ENCODE assay signal across 25 cellular contexts in genomic region chr2:192585418-192585817, GRCh38.
DNase-seq lines count a peak whose midpoint lies in the region; ATAC-seq, FAIRE-seq and TF ChIP-seq lines count a peak whose summit lies in the region.
"Had no signal": no experiment of that assay in that cellular context is flagged by ENCODE, and none has a peak within 500 bp of the region (broad histone marks: within the 10 kb centered on the region; RNA-seq: fewer than 3 reads in every experiment).

No MANE protein-coding gene starts in this region.

- no peak overlapping the region for H2AFZ ChIP-seq in osteoblast (ENCODE audit: low read length)

- no peaks in the 10 kb centered on the region for H3K36me3 ChIP-seq in left lung
- no peaks in the 10 kb centered on the region for H3K36me3 ChIP-seq in osteoblast (ENCODE audit: insufficient read depth, low read length)
- H3K36me3 ChIP-seq: right lobe of liver, thoracic aorta had no signal

- no peak overlapping the region for H3K4me2 ChIP-seq in osteoblast (ENCODE audit: insufficient read depth, low read length)

- H3K4me3 ChIP-seq in left lung (no peak overlapping the region), osteoblast (ENCODE audit: insufficient read depth, low read length) (no peak overlapping the region)
- H3K4me3 ChIP-seq: right lobe of liver, thoracic aorta had no signal

- TF ChIP-seq CTCF in left lung (IDR thresholded peaks at IDR 0.05), result no peak
- no peak for TF ChIP-seq CTCF in osteoblast (IDR thresholded peaks at IDR 0.05; ENCODE audit: extremely low read depth, low read depth, low read length)

- H3K79me2 ChIP-seq in osteoblast (ENCODE audit: insufficient read depth, low read length), result no peaks in the 10 kb centered on the region

- no peak for TF ChIP-seq POLR2A in H54 (IDR thresholded peaks at IDR 0.05; ENCODE audit: low read depth, low read length)

- no peaks in the 10 kb centered on the region for H3K27me3 ChIP-seq in left lung
- no peaks in the 10 kb centered on the region for H3K27me3 ChIP-seq in osteoblast (ENCODE audit: insufficient read depth, low read length)
- H3K27me3 ChIP-seq: right lobe of liver had no signal

- intact Hi-C loops in left lung (cut with DNase I), result no loop called here

- no peak for DNase-seq in H54 (ENCODE audit: insufficient read length, low spot score)
- peak; percentile 17 for DNase-seq in M059J (ENCODE audit: low read depth)
- no peak for DNase-seq in left lung
- no peak for DNase-seq in HEK293T (ENCODE audit: extremely low spot score)
- no peak for DNase-seq in osteoblast (ENCODE audit: insufficient read length, low spot score, missing footprints)
- no peak for DNase-seq in NCI-H526 (lab: John Stamatoyannopoulos, UW)
- DNase-seq: activated CD8-positive, alpha-beta T cell treated with anti-CD3 and anti-CD28 coated beads, Interleukin-2, amount 10 ng/mL, durations not matched to agents 7 days and 5 days; activated naive CD4-positive, alpha-beta T cell treated with anti-CD3 and anti-CD28 coated beads for 36 hours; Calu3; GOT3; hypothalamus; NCI-H146; NCI-H2171; NCI-H510A treated with DMSO at 0.1 percent for 48 hours; posterior cingulate gyrus; right lobe of liver; SHP77 treated with DMSO at 0.1 percent for 48 hours; stimulated activated CD8-positive, alpha-beta memory T cell treated with anti-CD3 and anti-CD28 coated beads, Interleukin-4, amount 100 ng/mL, for 48 hours; T-helper 9 cell had no signal

- H3K4me1 ChIP-seq in left lung (no peaks in the 10 kb centered on the region), osteoblast (ENCODE audit: insufficient read depth, low read length) (no peaks in the 10 kb centered on the region)
- H3K4me1 ChIP-seq: right lobe of liver had no signal

- no peaks in the 10 kb centered on the region for H3K9me3 ChIP-seq in left lung
- no peaks in the 10 kb centered on the region for H3K9me3 ChIP-seq in osteoblast (ENCODE audit: low read depth, low read length)
- H3K9me3 ChIP-seq: right lobe of liver, thoracic aorta had no signal

- H3K27ac ChIP-seq in left lung (no peak overlapping the region), osteoblast (ENCODE audit: low read depth, low read length) (no peak overlapping the region)
- H3K27ac ChIP-seq: right lobe of liver, thoracic aorta had no signal

- no peaks in the 10 kb centered on the region for H4K20me1 ChIP-seq in osteoblast (ENCODE audit: insufficient read depth, low read length)

- ATAC-seq in SK-N-SH treated with all-trans-retinoic acid at 6 μM for 48 hours (peak; percentile 73), left lung (peak; percentile 83), GM18519 (IDR thresholded peaks at IDR 0.05; ENCODE audit: low FRiP score, unreplicated experiment) (no peak)
- ATAC-seq: activated CD8-positive, alpha-beta T cell treated with anti-CD3 and anti-CD28 coated beads, Interleukin-2, amount 10 ng/mL, durations not matched to agents 7 days and 5 days; right lobe of liver had no signal

- CTCF ChIA-PET in HEK293T (lab: Yijun Ruan, JAX), result no interaction called here

- POLR2A ChIA-PET in HEK293T (lab: Yijun Ruan, JAX), result no interaction called here

- peak; percentile 62 for FAIRE-seq in H54 (lab: Jason Lieb, UNC)
- FAIRE-seq: endothelial cell of umbilical vein, GM19239, RCC 7860 had no signal

TF ChIP-seq in SK-N-SH treated with all-trans-retinoic acid at 6 μM for 48 hours, 23 proteins besides CTCF, POLR2A, EP300 and RAD21:
- TF ChIP-seq TOX (CRISPR knock-in tag; IDR thresholded peaks at IDR 0.05; ENCODE audit: borderline replicate concordance) (peak; percentile 32; the same call in 1 of the 2 replicates), ARNTL (CRISPR knock-in tag; IDR thresholded peaks at IDR 0.05; ENCODE audit: borderline replicate concordance, low read depth) (no peak), PATZ1 (CRISPR knock-in tag; IDR thresholded peaks at IDR 0.05; ENCODE audit: borderline replicate concordance) (peak; percentile 69; the same call in 1 of the 2 replicates), OSR1 (CRISPR knock-in tag; IDR thresholded peaks at IDR 0.05) (no peak), ISL1 (CRISPR knock-in tag; IDR thresholded peaks at IDR 0.05) (peak; percentile 97), ZFP30 (CRISPR knock-in tag; IDR thresholded peaks at IDR 0.05) (no peak), ZC3H10 (CRISPR knock-in tag; IDR thresholded peaks at IDR 0.05) (peak; percentile 58; the same call in 1 of the 2 replicates)

TF ChIP-seq in HEK293T, 16 proteins besides CTCF, POLR2A, EP300 and RAD21:
- TF ChIP-seq NFRKB (IDR thresholded peaks at IDR 0.05) (no peak), FOXM1 (IDR thresholded peaks at IDR 0.05; ENCODE audit: borderline replicate concordance) (no peak), ELF4 (IDR thresholded peaks at IDR 0.05) (no peak), BHLHE40 (IDR thresholded peaks at IDR 0.05; ENCODE audit: borderline replicate concordance) (no peak), HDGF (IDR thresholded peaks at IDR 0.05; ENCODE audit: borderline replicate concordance) (no peak), ARNT (IDR thresholded peaks at IDR 0.05) (no peak), FOXA1 (IDR thresholded peaks at IDR 0.05) (no peak), CTBP1 (IDR thresholded peaks at IDR 0.05; ENCODE audit: borderline replicate concordance) (no peak), SP1 (IDR thresholded peaks at IDR 0.05) (no peak), LEF1 (IDR thresholded peaks at IDR 0.05; ENCODE audit: borderline replicate concordance) (no peak)
